Comparison of ENCODE assay signal across 8 cellular contexts in the genomic region with DNA sequence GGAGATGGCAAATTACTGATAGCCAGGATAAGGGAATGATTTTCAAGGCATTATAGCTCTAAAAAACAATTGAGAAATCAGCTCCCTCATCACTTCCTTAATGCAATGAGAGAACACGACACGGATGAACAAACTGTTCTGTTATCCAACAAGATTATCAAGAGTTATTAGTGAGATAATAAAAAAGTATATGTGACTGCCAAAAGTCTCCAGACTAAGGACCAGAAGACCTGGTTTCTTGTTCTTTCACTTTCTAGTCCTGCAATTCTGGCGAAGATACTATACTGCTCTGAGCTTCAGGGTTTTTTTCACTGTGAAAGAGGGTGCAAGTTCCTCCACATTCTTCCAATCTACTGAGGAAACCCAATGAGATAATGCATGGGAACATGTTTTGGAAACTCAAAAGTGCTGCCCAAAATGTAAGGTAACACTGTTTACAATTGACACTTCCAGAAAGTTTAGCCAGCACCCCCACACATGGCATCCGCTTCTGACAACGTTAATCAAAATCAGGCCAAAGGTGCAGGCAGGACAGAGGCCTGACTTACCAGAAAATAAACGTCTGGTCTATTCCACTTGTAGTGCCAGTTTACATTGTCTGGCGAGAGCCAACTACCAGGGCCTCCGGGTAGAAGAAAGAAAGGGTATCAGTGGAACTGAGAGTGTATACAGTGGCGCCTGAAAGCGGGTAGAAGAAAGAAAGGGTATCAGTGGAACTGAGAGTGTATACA. TPM values are rescaled to one million over a fixed set of nuclear protein-coding genes. Genes with fewer than 3 reads are reported as not detected.
A peak's percentile ranks its signal among the peaks of the same experiment; 100 is the strongest.
DNase-seq lines count a peak whose midpoint lies in the region; ATAC-seq lines count a peak whose summit lies in the region.

No MANE protein-coding gene starts in this region.

- peak overlapping the region; percentile 87 for H3K4me3 Mint-ChIP-seq in natural killer cell treated with Interleukin-12 subunit alpha and Interleukin-12 subunit beta and Interleukin-15 and Interleukin-18, amount 100 ng/mL, for 72 hours

- peaks cover 25 to 27% of the 10 kb centered on the region in 2 donors for H3K4me1 Mint-ChIP-seq in natural killer cell treated with Interleukin-12 subunit alpha and Interleukin-12 subunit beta and Interleukin-15 and Interleukin-18, amount 100 ng/mL, for 72 hours (ENCODE audit: low read depth in 2 of 2)

- no peaks in the 10 kb centered on the region for H3K9me3 Mint-ChIP-seq in natural killer cell treated with Interleukin-12 subunit alpha and Interleukin-12 subunit beta and Interleukin-15 and Interleukin-18, amount 100 ng/mL, for 72 hours

- no peaks in the 10 kb centered on the region for H3K27me3 Mint-ChIP-seq in natural killer cell treated with Interleukin-12 subunit alpha and Interleukin-12 subunit beta and Interleukin-15 and Interleukin-18, amount 100 ng/mL, for 72 hours

- ATAC-seq in natural killer cell treated with Interleukin-12 subunit alpha and Interleukin-12 subunit beta and Interleukin-15 and Interleukin-18, amount 100 ng/mL, for 72 hours: no peak
- ATAC-seq in HG03159 (IDR thresholded peaks at IDR 0.05; ENCODE audit: unreplicated experiment): no peak

- H3K36me3 ChIP-seq in KOPT-K1 (ENCODE audit: insufficient read depth, low read length): peaks cover 31% of the 10 kb centered on the region

- peak overlapping the region; percentile 67 to 90 for H3K27ac Mint-ChIP-seq in natural killer cell treated with Interleukin-12 subunit alpha and Interleukin-12 subunit beta and Interleukin-15 and Interleukin-18, amount 100 ng/mL, for 72 hours

- H3K27ac ChIP-seq in KOPT-K1 (ENCODE audit: low read depth, low read length, poor library complexity, severe bottlenecking): peak overlapping the region; percentile 66

- no peaks in the 10 kb centered on the region for H3K9me3 ChIP-seq in KOPT-K1 (ENCODE audit: insufficient read depth, low read length, poor library complexity, severe bottlenecking)

- DNase-seq in CD1c-positive myeloid dendritic cell (ENCODE audit: extremely low spot score) (peak; percentile 10), cerebellum (ENCODE audit: low spot score) (peak; percentile 22), GM03348 (ENCODE audit: low spot score) (no peak), Ammon's horn (ENCODE audit: low spot score) (no peak), NCI-H82 (lab: John Stamatoyannopoulos, UW) (no peak)
- no peak for DNase-seq in natural killer cell treated with Interleukin-12 subunit alpha and Interleukin-12 subunit beta and Interleukin-15 and Interleukin-18, amount 100 ng/mL, for 72 hours (ENCODE audit: low spot score)

- peaks cover 8% of the 10 kb centered on the region for H3K36me3 Mint-ChIP-seq in natural killer cell treated with Interleukin-12 subunit alpha and Interleukin-12 subunit beta and Interleukin-15 and Interleukin-18, amount 100 ng/mL, for 72 hours

RNA-seq across cellular contexts. Expression of gene KANK1, which starts 35.6 kb away (rescaled TPM):
- total RNA-seq in cerebellum: 16.9 TPM
- total RNA-seq in natural killer cell treated with Interleukin-12 subunit alpha and Interleukin-12 subunit beta and Interleukin-15 and Interleukin-18, amount 100 ng/mL, for 72 hours: 1 to 10 TPM; 2.5 to 3.5 TPM

Comparison
In these comparisons a context has a peak if more than half of its experiments do, and no peak if none do; other contexts are left out.
1. DNase-seq: peak in CD1c-positive myeloid dendritic cell (single experiment) and cerebellum (single experiment); none in natural killer cell treated with Interleukin-12 subunit alpha and Interleukin-12 subunit beta and Interleukin-15 and Interleukin-18, amount 100 ng/mL, for 72 hours (single experiment), GM03348 (single experiment), Ammon's horn (single experiment) and NCI-H82 (single experiment).